Comparison of ENCODE assay signal across 8 cellular contexts in the genomic region with DNA sequence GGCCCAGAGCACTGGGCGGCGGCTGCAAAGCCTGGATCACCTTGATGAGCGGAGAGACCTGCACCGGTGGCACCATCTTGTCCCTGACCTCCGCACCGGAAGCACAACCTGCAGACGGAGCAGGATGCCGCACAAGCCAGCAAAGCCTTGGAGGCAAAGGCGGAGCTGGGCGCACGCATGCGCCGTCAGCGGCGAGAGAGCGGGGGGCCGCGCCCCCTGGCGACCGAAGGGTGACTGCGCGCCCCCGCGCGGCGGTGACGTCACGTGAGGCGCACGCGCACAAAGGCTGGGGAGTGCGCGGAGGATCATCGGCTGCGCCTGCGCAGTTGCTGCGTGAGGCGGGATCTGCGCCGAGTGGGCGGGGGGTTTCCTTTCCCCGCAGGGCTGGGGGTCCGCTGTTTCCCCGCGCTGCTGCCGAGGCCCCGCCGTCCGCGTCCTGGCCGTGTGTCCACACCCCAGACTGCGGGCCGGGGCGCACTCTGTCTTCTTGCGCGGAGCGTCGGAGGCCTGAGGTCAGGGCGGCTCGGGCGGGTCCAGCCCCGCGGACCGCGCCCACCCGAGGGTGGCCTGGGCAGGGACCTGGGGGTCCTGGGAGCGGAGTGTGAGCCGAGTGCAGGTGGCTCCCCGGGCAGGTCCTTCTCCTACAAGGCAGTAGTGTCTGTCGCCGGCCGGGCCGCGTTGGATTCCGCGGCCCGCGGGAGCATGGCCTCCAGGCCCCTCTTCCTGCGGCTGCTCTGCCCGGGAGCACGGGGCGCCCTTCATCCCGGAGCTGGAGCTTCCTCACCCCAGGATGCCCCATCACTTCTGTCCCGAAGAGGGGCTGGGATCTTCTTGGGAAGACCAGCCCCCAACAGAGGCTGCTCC. TPM values are rescaled to one million over a fixed set of nuclear protein-coding genes. Genes with fewer than 3 reads are reported as not detected.
DNase-seq lines count a peak whose midpoint lies in the region; ATAC-seq and TF ChIP-seq lines count a peak whose summit lies in the region.

A gene with protein sequence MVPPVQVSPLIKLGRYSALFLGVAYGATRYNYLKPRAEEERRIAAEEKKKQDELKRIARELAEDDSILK (minus strand): TSS at position 105 of the 864 bp plus-strand sequence. CDS start 29 bp downstream, at position 76.
A gene with protein sequence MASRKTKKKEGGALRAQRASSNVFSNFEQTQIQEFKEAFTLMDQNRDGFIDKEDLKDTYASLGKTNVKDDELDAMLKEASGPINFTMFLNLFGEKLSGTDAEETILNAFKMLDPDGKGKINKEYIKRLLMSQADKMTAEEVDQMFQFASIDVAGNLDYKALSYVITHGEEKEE (plus strand): TSS at position 371 of the 864 bp plus-strand sequence. CDS start 3,485 bp downstream, outside the sequence.

- peak; percentile 79 for ATAC-seq in HG03460 (IDR thresholded peaks at IDR 0.05; ENCODE audit: unreplicated experiment)
- peak; percentile 75 for ATAC-seq in left colon

- H3K4me2 ChIP-seq in BLaER1 treated with 17β-estradiol and CSF1 and Interleukin-3, amounts not matched to agents 10 nM and 100 nM, result peak within 1 kb of the TSS; percentile 97 to 100 (median 99)

- peak within 1 kb of the TSS; percentile 89 to 98 (median 97) for H3K9ac ChIP-seq in BLaER1 treated with 17β-estradiol and CSF1 and Interleukin-3, amounts not matched to agents 10 nM and 100 nM
- peak within 1 kb of the TSS; percentile 91 to 99 for H3K9ac ChIP-seq in colonic mucosa (ENCODE audit: low read depth in 2 of 2, low read length in 2 of 2)

- H3K9me3 ChIP-seq in BLaER1 treated with 17β-estradiol and CSF1 and Interleukin-3, amounts not matched to agents 10 nM and 100 nM (replicated peaks in 1 of 11), result no peaks in the 10 kb centered on the region
- H3K9me3 ChIP-seq in colonic mucosa, result no peaks in the 10 kb centered on the region

- peak within 1 kb of the TSS; percentile 74 to 98 (median 89) for H3K4me3 ChIP-seq in BLaER1 treated with 17β-estradiol and CSF1 and Interleukin-3, amounts not matched to agents 10 nM and 100 nM
- H3K4me3 ChIP-seq in colonic mucosa, result peak within 1 kb of the TSS; percentile 93

- peaks cover 48 to 62% (median 54%) of the 10 kb centered on the region in 10 experiments for H3K4me1 ChIP-seq in BLaER1 treated with 17β-estradiol and CSF1 and Interleukin-3, amounts not matched to agents 10 nM and 100 nM
- H3K4me1 ChIP-seq in colonic mucosa, result no peaks in the 10 kb centered on the region

- intact Hi-C loops in colonic mucosa (cut with DNase I), result no loop called here
- intact Hi-C loops in left colon (cut with DNase I, micrococcal nuclease), result no loop called here

- peak; percentile 100 for DNase-seq in GM19240 (ENCODE audit: insufficient read length, low spot score)
- peak; percentile 31 for DNase-seq in NCI-H524 treated with DMSO at 0.1 percent for 48 hours (lab: John Stamatoyannopoulos, UW)
- peak; percentile 98 for DNase-seq in activated CD4-positive, alpha-beta T cell treated with anti-CD3 and anti-CD28 coated beads for 48 hours
- DNase-seq in colonic mucosa, result peak; percentile 96
- peak; percentile 97 for DNase-seq in left colon
- peak; percentile 98 for DNase-seq in stimulated activated CD4-positive, alpha-beta T cell treated with anti-CD3 and anti-CD28 coated beads, Interleukin-1b, Interleukin-23, amount 100 ng/mL, for 48 hours

- TF ChIP-seq CTCF in colonic mucosa (IDR thresholded peaks at IDR 0.05), result peak; percentile 94

- peaks cover 26 to 37% (median 30%) of the 10 kb centered on the region in 11 experiments for H3K36me3 ChIP-seq in BLaER1 treated with 17β-estradiol and CSF1 and Interleukin-3, amounts not matched to agents 10 nM and 100 nM
- H3K36me3 ChIP-seq in colonic mucosa, result peaks cover 6% of the 10 kb centered on the region

- peak within 1 kb of the TSS; percentile 89 to 98 (median 95) for H3K27ac ChIP-seq in BLaER1 treated with 17β-estradiol and CSF1 and Interleukin-3, amounts not matched to agents 10 nM and 100 nM
- H3K27ac ChIP-seq in colonic mucosa, result peak within 1 kb of the TSS; percentile 95

- peaks cover 0 to 25% (median 0%) of the 10 kb centered on the region in 11 experiments; a peak in 4 of 22 replicates for H4K20me1 ChIP-seq in BLaER1 treated with 17β-estradiol and CSF1 and Interleukin-3, amounts not matched to agents 10 nM and 100 nM

- no peaks in the 10 kb centered on the region for H3K27me3 ChIP-seq in BLaER1 treated with 17β-estradiol and CSF1 and Interleukin-3, amounts not matched to agents 10 nM and 100 nM
- no peaks in the 10 kb centered on the region for H3K27me3 ChIP-seq in colonic mucosa

RNA-seq across cellular contexts. Expression of the first gene that starts in this region (rescaled TPM):
- total RNA-seq in colonic mucosa (100 to 1,000 TPM; 416 to 553 TPM), left colon (100 to 1,000 TPM; 383 to 496 TPM)

RNA-seq across cellular contexts. Expression of the second gene that starts in this region (rescaled TPM):
- total RNA-seq in colonic mucosa (10 to 100 TPM; 17.3 to 53.6 TPM), left colon (10 to 100 TPM; 30.0 to 37.1 TPM)

Comparison
In these comparisons a context has a peak if more than half of its experiments do, and no peak if none do; other contexts are left out.
1. Peak in every context shown above with its lines: DNase-seq, ATAC-seq, H3K4me3 ChIP-seq and H3K27ac ChIP-seq.
2. DNase-seq: peak in every context shown above with its lines; median percentile 100 in GM19240; 98 in activated CD4-positive, alpha-beta T cell treated with anti-CD3 and anti-CD28 coated beads for 48 hours; 98 in stimulated activated CD4-positive, alpha-beta T cell treated with anti-CD3 and anti-CD28 coated beads, Interleukin-1b, Interleukin-23, amount 100 ng/mL, for 48 hours; 97 in left colon; 96 in colonic mucosa; 31 in NCI-H524 treated with DMSO at 0.1 percent for 48 hours.